ENCODE assay signal across 15 cellular contexts in the genomic region with DNA sequence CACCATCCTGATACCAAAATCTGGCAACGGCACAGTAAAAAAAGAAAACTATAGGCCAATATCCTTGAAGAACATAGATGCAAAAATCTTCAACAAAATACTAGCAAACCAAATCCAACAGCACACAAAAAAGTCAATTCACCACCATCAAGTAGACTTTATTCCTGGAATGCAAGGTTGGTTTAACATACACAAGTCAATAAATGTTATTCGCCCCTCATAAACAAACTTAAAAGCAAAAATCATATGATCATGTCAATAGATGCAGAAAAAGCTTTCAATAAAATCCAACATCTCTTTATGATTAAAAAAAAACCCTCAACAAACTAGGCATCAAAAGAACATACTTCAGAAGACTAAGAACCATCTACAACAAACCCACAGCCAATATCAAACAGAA.
DNase-seq lines count a peak whose midpoint lies in the region; ATAC-seq and TF ChIP-seq lines count a peak whose summit lies in the region.
"Had no signal": no experiment of that assay in that cellular context is flagged by ENCODE, and none has a peak within 500 bp of the region (broad histone marks: within the 10 kb centered on the region; RNA-seq: fewer than 3 reads in every experiment).

No MANE protein-coding gene starts in this region.

- H3K27me3 ChIP-seq in Panc1 (ENCODE audit: control insufficient read depth, insufficient read depth, low read length) (no peaks in the 10 kb centered on the region), neutrophil (no peaks in the 10 kb centered on the region)

- H3K4me3 Mint-ChIP-seq in activated T-cell treated with anti-CD3 and anti-CD28 coated beads, Interleukin-2, amount 50 U/mL, for 72 hours = no peak overlapping the region
- no peak overlapping the region for H3K4me3 Mint-ChIP-seq in activated T-cell treated with anti-CD3 and anti-CD28 coated beads, Interleukin-2, amount 50 U/mL, for 4 hours
- H3K4me3 Mint-ChIP-seq: CD4-positive, CD25-positive, alpha-beta regulatory T cell; GM23338 had no signal

- no peak for DNase-seq in activated T-cell treated with anti-CD3 and anti-CD28 coated beads, Interleukin-2, amount 50 U/mL, for 72 hours
- DNase-seq in activated T-cell treated with anti-CD3 and anti-CD28 coated beads, Interleukin-2, amount 50 U/mL, for 4 hours = no peak
- DNase-seq in Panc1 (ENCODE audit: low read depth, low spot score) (no peak), HuH-7 (ENCODE audit: low spot score) (no peak), ACHN (no peak)
- DNase-seq: AML-193; CD4-positive, CD25-positive, alpha-beta regulatory T cell; DMS79; H7 had no signal

- peaks cover 13 to 22% of the 10 kb centered on the region in 2 donors for H3K36me3 Mint-ChIP-seq in activated T-cell treated with anti-CD3 and anti-CD28 coated beads, Interleukin-2, amount 50 U/mL, for 72 hours (ENCODE audit: insufficient read depth in 2 of 2)
- H3K36me3 Mint-ChIP-seq in activated T-cell treated with anti-CD3 and anti-CD28 coated beads, Interleukin-2, amount 50 U/mL, for 4 hours (ENCODE audit: insufficient read depth) = no peaks in the 10 kb centered on the region
- H3K36me3 Mint-ChIP-seq: CD4-positive, CD25-positive, alpha-beta regulatory T cell had no signal

- no peak for ATAC-seq in activated T-cell treated with anti-CD3 and anti-CD28 coated beads, Interleukin-2, amount 50 U/mL, for 72 hours (replicated peaks in 1 of 2)
- ATAC-seq in activated T-cell treated with anti-CD3 and anti-CD28 coated beads, Interleukin-2, amount 50 U/mL, for 4 hours = no peak
- no peak for ATAC-seq in Panc1
- ATAC-seq in GM19455 (IDR thresholded peaks at IDR 0.05; ENCODE audit: unreplicated experiment) = no peak
- ATAC-seq: GM12878, GM23338 had no signal

- intact Hi-C loops in Panc1 (cut with micrococcal nuclease; ENCODE audit: unreplicated experiment) = no loop called here

- H3K27ac Mint-ChIP-seq in activated T-cell treated with anti-CD3 and anti-CD28 coated beads, Interleukin-2, amount 50 U/mL, for 72 hours = peak overlapping the region; percentile 11
- H3K27ac Mint-ChIP-seq: GM23338 had no signal

- H3K4me1 ChIP-seq in HEK293 (ENCODE audit: control insufficient read depth, insufficient read depth, low read length) (peaks cover 30% of the 10 kb centered on the region), Panc1 (ENCODE audit: control insufficient read depth, insufficient read depth, low read length) (peaks cover 46% of the 10 kb centered on the region), neutrophil (ENCODE audit: control insufficient read depth in 1 of 2, insufficient read depth in 1 of 2, low read depth in 1 of 2, low read length in 1 of 2) (peaks cover 49 to 56% of the 10 kb centered on the region in 2 experiments)

- H3K4me3 ChIP-seq in HEK293 (ENCODE audit: low read depth, low read length) = no peak overlapping the region
- H3K4me3 ChIP-seq in Panc1 (ENCODE audit: low read depth in 2 of 2, low read length in 2 of 2) = no peak overlapping the region
- no peak overlapping the region for H3K4me3 ChIP-seq in neutrophil (ENCODE audit: low read depth in 1 of 2, low read length in 1 of 2)
- H3K4me3 ChIP-seq: BLaER1, GM12878, GM23338 had no signal

- no TSS peak for BruUV-seq in Panc1 (replicated peaks; lab: Mats Ljungman, UMichigan)

- in situ Hi-C loops in Panc1 (cut with HindIII; ENCODE audit: low pct_unique_long_range_greater_than_20kb, low sequenced_read_pairs) = no loop called here
- in situ Hi-C loops in ACHN (cut with HindIII; ENCODE audit: low pct_ligation_motif_present, low pct_unique_long_range_greater_than_20kb, low sequenced_read_pairs) = no loop called here

- H3K9me3 ChIP-seq in HEK293 (ENCODE audit: control insufficient read depth, insufficient read depth, low read depth, low read length) (no peaks in the 10 kb centered on the region), Panc1 (ENCODE audit: control insufficient read depth, insufficient read depth, low read depth, low read length) (peaks cover 6% of the 10 kb centered on the region; the same call in 1 of the 2 replicates), neutrophil (no peaks in the 10 kb centered on the region)

- TF ChIP-seq CTCF in HEK293 (tag by site-specific recombination; IDR thresholded peaks at IDR 0.05) = no peak
- TF ChIP-seq CTCF in Panc1 (IDR thresholded peaks at IDR 0.05) = no peak
- TF ChIP-seq CTCF in neutrophil (IDR thresholded peaks at IDR 0.05) = no peak

- no peak overlapping the region for H3K27ac ChIP-seq in HEK293 (ENCODE audit: extremely low read depth, low read depth, low read length)
- peak overlapping the region; percentile 92 for H3K27ac ChIP-seq in Panc1 (ENCODE audit: low read length)
- H3K27ac ChIP-seq in neutrophil = peak overlapping the region; percentile 95
- H3K27ac ChIP-seq: BLaER1 had no signal

- POLR2A ChIA-PET in HEK293 (lab: Yijun Ruan, JAX) (interaction anchor here (1.0 kb wide), 1 partner anchor 17 kb away, joined by 3 read pairs; no protein-coding TSS in a partner anchor), Panc1 (lab: Charles Lee) (no interaction called here)

- H3K27me3 Mint-ChIP-seq in activated T-cell treated with anti-CD3 and anti-CD28 coated beads, Interleukin-2, amount 50 U/mL, for 72 hours (ENCODE audit: low read depth) = peaks cover 16% of the 10 kb centered on the region
- no peaks in the 10 kb centered on the region for H3K27me3 Mint-ChIP-seq in activated T-cell treated with anti-CD3 and anti-CD28 coated beads, Interleukin-2, amount 50 U/mL, for 4 hours (ENCODE audit: low read depth)

- no peaks in the 10 kb centered on the region for H3K36me3 ChIP-seq in HEK293 (ENCODE audit: control insufficient read depth in 2 of 2, insufficient read depth in 1 of 2, low read length in 2 of 2)
- H3K36me3 ChIP-seq in Panc1 (ENCODE audit: control insufficient read depth, insufficient read depth, low read length) = no peaks in the 10 kb centered on the region
- H3K36me3 ChIP-seq in neutrophil = no peaks in the 10 kb centered on the region
- H3K36me3 ChIP-seq: BLaER1 had no signal

- peaks cover 10 to 11% of the 10 kb centered on the region in 2 donors for H3K9me3 Mint-ChIP-seq in activated T-cell treated with anti-CD3 and anti-CD28 coated beads, Interleukin-2, amount 50 U/mL, for 72 hours
- H3K9me3 Mint-ChIP-seq in activated T-cell treated with anti-CD3 and anti-CD28 coated beads, Interleukin-2, amount 50 U/mL, for 4 hours = peaks cover 26% of the 10 kb centered on the region

- H3K4me1 Mint-ChIP-seq in activated T-cell treated with anti-CD3 and anti-CD28 coated beads, Interleukin-2, amount 50 U/mL, for 72 hours (ENCODE audit: low read depth) = peaks cover 47% of the 10 kb centered on the region
- peaks cover 25% of the 10 kb centered on the region for H3K4me1 Mint-ChIP-seq in activated T-cell treated with anti-CD3 and anti-CD28 coated beads, Interleukin-2, amount 50 U/mL, for 4 hours (ENCODE audit: low read depth)

- CTCF ChIA-PET in HEK293 (lab: Yijun Ruan, JAX) (interaction anchor here (0.7 to 18.0 kb wide), 7 partner anchors 8 to 1033 kb away, joined by 3 to 181 read pairs (median 7); no protein-coding TSS in a partner anchor), Panc1 (lab: Charles Lee) (interaction anchor here (0.6 kb wide), 1 partner anchor 72 kb away, joined by 3 read pairs; no protein-coding TSS in a partner anchor)

TF ChIP-seq in HEK293, 187 proteins besides CTCF, POLR2A, EP300 and RAD21 (continues in another document):
- no peak for TF ChIP-seq ZNF24 (tag by site-specific recombination; IDR thresholded peaks at IDR 0.05)
- 0 out of 2 replicates have a peak, but pooled peaks have one; percentile 24 for TF ChIP-seq ZNF518A (tag by site-specific recombination; conservative IDR thresholded peaks at IDR 0.05; ENCODE audit: low read depth)
- TF ChIP-seq ZNF837 (tag by site-specific recombination; IDR thresholded peaks at IDR 0.05) = no peak
- no peak for TF ChIP-seq ZNF146 (tag by site-specific recombination; IDR thresholded peaks at IDR 0.05)
- TF ChIP-seq ZNF623 (tag by site-specific recombination; IDR thresholded peaks at IDR 0.05) = no peak
- no peak for TF ChIP-seq ZNF423 (tag by site-specific recombination; IDR thresholded peaks at IDR 0.05)
